39 cellular contexts compared by ENCODE assay signal in genomic region chr1:51527144-51527543, GRCh38.
"Had no signal": no experiment of that assay in that cellular context is flagged by ENCODE, and none has a peak within 500 bp of the region (broad histone marks: within the 10 kb centered on the region; RNA-seq: fewer than 3 reads in every experiment).

No MANE protein-coding gene starts in this region.

- H3K36me3 Mint-ChIP-seq: activated naive CD4-positive, alpha-beta T cell treated with anti-CD3 and anti-CD28 coated beads, Interleukin-2, amount 50 U/mL, for 24 hours; activated naive CD4-positive, alpha-beta T cell treated with anti-CD3 and anti-CD28 coated beads, Interleukin-2, amount 50 U/mL, for 72 hours; activated naive CD8-positive, alpha-beta T cell; activated naive CD8-positive, alpha-beta T cell treated with anti-CD3 and anti-CD28 coated beads for 36 hours; brain had no signal

- ATAC-seq: activated naive CD4-positive, alpha-beta T cell treated with anti-CD3 and anti-CD28 coated beads, Interleukin-2, amount 50 U/mL, for 72 hours; activated naive CD8-positive, alpha-beta T cell treated with anti-CD3 and anti-CD28 coated beads, Interleukin-2, amount 50 U/mL, for 24 hours; activated T-cell treated with anti-CD3 and anti-CD28 coated beads, Interleukin-2, amount 50 U/mL, for 4 hours; activated T-cell treated with anti-CD3 and anti-CD28 coated beads, Interleukin-2, amount 50 U/mL, for 72 hours; activated T-helper 17 cell treated with anti-CD3 and anti-CD28 coated beads, Interleukin-2, amount 50 U/mL, for 72 hours; body of pancreas had no signal

- H3K27me3 ChIP-seq: adrenal gland, ascending aorta, body of pancreas, brain microvascular endothelial cell, breast epithelium, cardiac muscle cell had no signal

- H3K9me3 ChIP-seq: adrenal gland, ascending aorta, body of pancreas, breast epithelium had no signal

- FAIRE-seq: astrocyte, bronchial epithelial cell had no signal

- H3K9me3 Mint-ChIP-seq: activated naive CD4-positive, alpha-beta T cell treated with anti-CD3 and anti-CD28 coated beads for 36 hours; activated naive CD4-positive, alpha-beta T cell treated with anti-CD3 and anti-CD28 coated beads, Interleukin-2, amount 10 ng/mL, durations not matched to agents 7 days and 5 days; activated naive CD4-positive, alpha-beta T cell treated with anti-CD3 and anti-CD28 coated beads, Interleukin-2, amount 50 U/mL, for 24 hours; activated naive CD4-positive, alpha-beta T cell treated with anti-CD3 and anti-CD28 coated beads, Interleukin-2, amount 50 U/mL, for 72 hours; activated naive CD8-positive, alpha-beta T cell treated with anti-CD3 and anti-CD28 coated beads for 36 hours; activated naive CD8-positive, alpha-beta T cell treated with anti-CD3 and anti-CD28 coated beads, Interleukin-2, amount 10 ng/mL, durations not matched to agents 7 days and 5 days; activated naive CD8-positive, alpha-beta T cell treated with anti-CD3 and anti-CD28 coated beads, Interleukin-2, amount 50 U/mL, for 24 hours; activated T-cell treated with anti-CD3 and anti-CD28 coated beads, Interleukin-2, amount 50 U/mL, for 24 hours; activated T-cell treated with anti-CD3 and anti-CD28 coated beads, Interleukin-2, amount 50 U/mL, for 4 hours; activated T-cell treated with anti-CD3 and anti-CD28 coated beads, Interleukin-2, amount 50 U/mL, for 72 hours; activated T-helper 1 cell treated with anti-CD3 and anti-CD28 coated beads, Interleukin-12 subunit alpha, Interleukin-12 subunit beta, Interleukin-2, Interleukin-4 antibody, amounts not matched to agents 30 ng/mL and 10 ng/mL and 1 ng/mL, durations not matched to agents 14 hours and 24 hours and 36 hours; activated T-helper 17 cell treated with anti-CD3 and anti-CD28 coated beads, Interleukin-2, amount 50 U/mL, for 72 hours; activated T-helper 2 cell treated with anti-CD3 and anti-CD28 coated beads, Interferon-gamma antibody, Interleukin-2, Interleukin-4, amounts not matched to agents 10 μg/mL and 5 μg/mL and 100 μg/mL, durations not matched to agents 14 hours and 24 hours and 36 hours; brain; central memory CD8-positive, alpha-beta T cell had no signal

- H3K27me3 Mint-ChIP-seq: activated naive CD4-positive, alpha-beta T cell treated with anti-CD3 and anti-CD28 coated beads, Interleukin-2, amount 10 ng/mL, durations not matched to agents 7 days and 5 days; activated naive CD4-positive, alpha-beta T cell treated with anti-CD3 and anti-CD28 coated beads, Interleukin-2, amount 50 U/mL, for 24 hours; activated naive CD8-positive, alpha-beta T cell; activated naive CD8-positive, alpha-beta T cell treated with anti-CD3 and anti-CD28 coated beads for 36 hours; activated naive CD8-positive, alpha-beta T cell treated with anti-CD3 and anti-CD28 coated beads, Interleukin-2, amount 10 ng/mL, durations not matched to agents 7 days and 5 days; activated naive CD8-positive, alpha-beta T cell treated with anti-CD3 and anti-CD28 coated beads, Interleukin-2, amount 50 U/mL, for 24 hours; activated T-cell treated with anti-CD3 and anti-CD28 coated beads, Interleukin-2, amount 50 U/mL, for 24 hours; activated T-helper 17 cell treated with anti-CD3 and anti-CD28 coated beads, Interleukin-2, amount 50 U/mL, for 72 hours; brain; central memory CD8-positive, alpha-beta T cell had no signal

- H3K36me3 ChIP-seq: adrenal gland, ascending aorta, brain microvascular endothelial cell, breast epithelium, cardiac muscle cell had no signal

- H3K4me3 Mint-ChIP-seq: activated naive CD4-positive, alpha-beta T cell treated with anti-CD3 and anti-CD28 coated beads for 36 hours; activated naive CD4-positive, alpha-beta T cell treated with anti-CD3 and anti-CD28 coated beads, Interleukin-2, amount 10 ng/mL, durations not matched to agents 7 days and 5 days; activated naive CD4-positive, alpha-beta T cell treated with anti-CD3 and anti-CD28 coated beads, Interleukin-2, amount 50 U/mL, for 24 hours; activated naive CD8-positive, alpha-beta T cell; activated naive CD8-positive, alpha-beta T cell treated with anti-CD3 and anti-CD28 coated beads for 36 hours; activated naive CD8-positive, alpha-beta T cell treated with anti-CD3 and anti-CD28 coated beads, Interleukin-2, amount 10 ng/mL, durations not matched to agents 7 days and 5 days; activated naive CD8-positive, alpha-beta T cell treated with anti-CD3 and anti-CD28 coated beads, Interleukin-2, amount 50 U/mL, for 24 hours; activated T-cell treated with anti-CD3 and anti-CD28 coated beads, Interleukin-2, amount 50 U/mL, for 24 hours; activated T-cell treated with anti-CD3 and anti-CD28 coated beads, Interleukin-2, amount 50 U/mL, for 4 hours; activated T-cell treated with anti-CD3 and anti-CD28 coated beads, Interleukin-2, amount 50 U/mL, for 72 hours; activated T-helper 1 cell treated with anti-CD3 and anti-CD28 coated beads, Interleukin-12 subunit alpha, Interleukin-12 subunit beta, Interleukin-2, Interleukin-4 antibody, amounts not matched to agents 30 ng/mL and 10 ng/mL and 1 ng/mL, durations not matched to agents 14 hours and 24 hours and 36 hours; activated T-helper 17 cell treated with anti-CD3 and anti-CD28 coated beads, Interleukin-2, amount 50 U/mL, for 72 hours; brain; central memory CD8-positive, alpha-beta T cell had no signal

- H3K4me1 ChIP-seq: adrenal gland, ascending aorta, body of pancreas, breast epithelium had no signal

- H3K4me1 Mint-ChIP-seq: activated naive CD4-positive, alpha-beta T cell treated with anti-CD3 and anti-CD28 coated beads, Interleukin-2, amount 10 ng/mL, durations not matched to agents 7 days and 5 days; activated naive CD4-positive, alpha-beta T cell treated with anti-CD3 and anti-CD28 coated beads, Interleukin-2, amount 50 U/mL, for 24 hours; activated naive CD8-positive, alpha-beta T cell treated with anti-CD3 and anti-CD28 coated beads for 36 hours; activated naive CD8-positive, alpha-beta T cell treated with anti-CD3 and anti-CD28 coated beads, Interleukin-2, amount 10 ng/mL, durations not matched to agents 7 days and 5 days; activated naive CD8-positive, alpha-beta T cell treated with anti-CD3 and anti-CD28 coated beads, Interleukin-2, amount 50 U/mL, for 24 hours; activated T-helper 17 cell treated with anti-CD3 and anti-CD28 coated beads, Interleukin-2, amount 50 U/mL, for 72 hours; central memory CD8-positive, alpha-beta T cell had no signal

- H3K27ac ChIP-seq: adrenal gland, ascending aorta, body of pancreas, brain microvascular endothelial cell, breast epithelium, cardiac muscle cell had no signal

- H3K27ac Mint-ChIP-seq: activated naive CD4-positive, alpha-beta T cell treated with anti-CD3 and anti-CD28 coated beads for 36 hours; activated naive CD4-positive, alpha-beta T cell treated with anti-CD3 and anti-CD28 coated beads, Interleukin-2, amount 10 ng/mL, durations not matched to agents 7 days and 5 days; activated naive CD4-positive, alpha-beta T cell treated with anti-CD3 and anti-CD28 coated beads, Interleukin-2, amount 50 U/mL, for 24 hours; activated naive CD4-positive, alpha-beta T cell treated with anti-CD3 and anti-CD28 coated beads, Interleukin-2, amount 50 U/mL, for 72 hours; activated naive CD8-positive, alpha-beta T cell; activated naive CD8-positive, alpha-beta T cell treated with anti-CD3 and anti-CD28 coated beads for 36 hours; activated naive CD8-positive, alpha-beta T cell treated with anti-CD3 and anti-CD28 coated beads, Interleukin-2, amount 10 ng/mL, durations not matched to agents 7 days and 5 days; activated naive CD8-positive, alpha-beta T cell treated with anti-CD3 and anti-CD28 coated beads, Interleukin-2, amount 50 U/mL, for 24 hours; activated T-cell treated with anti-CD3 and anti-CD28 coated beads, Interleukin-2, amount 50 U/mL, for 24 hours; activated T-cell treated with anti-CD3 and anti-CD28 coated beads, Interleukin-2, amount 50 U/mL, for 72 hours; activated T-helper 1 cell treated with anti-CD3 and anti-CD28 coated beads, Interleukin-12 subunit alpha, Interleukin-12 subunit beta, Interleukin-2, Interleukin-4 antibody, amounts not matched to agents 30 ng/mL and 10 ng/mL and 1 ng/mL, durations not matched to agents 14 hours and 24 hours and 36 hours; activated T-helper 17 cell treated with anti-CD3 and anti-CD28 coated beads, Interleukin-2, amount 50 U/mL, for 72 hours; activated T-helper 2 cell treated with anti-CD3 and anti-CD28 coated beads, Interferon-gamma antibody, Interleukin-2, Interleukin-4, amounts not matched to agents 10 μg/mL and 5 μg/mL and 100 μg/mL, durations not matched to agents 14 hours and 24 hours and 36 hours; brain had no signal

- DNase-seq: activated effector memory CD4-positive, alpha-beta T cell treated with anti-CD3 and anti-CD28 coated beads, Interleukin-2, amount 50 U/mL, for 16 hours; activated effector memory CD4-positive, alpha-beta T cell treated with Interleukin-2 at 50 U/mL for 16 hours; activated gamma-delta T cell; activated gamma-delta T cell treated with Interleukin-2 at 50 U/mL for 16 hours; activated naive CD4-positive, alpha-beta T cell; activated naive CD4-positive, alpha-beta T cell treated with anti-CD3 and anti-CD28 coated beads for 36 hours; activated naive CD4-positive, alpha-beta T cell treated with anti-CD3 and anti-CD28 coated beads, Interleukin-2, amount 10 ng/mL, durations not matched to agents 7 days and 5 days; activated naive CD4-positive, alpha-beta T cell treated with anti-CD3 and anti-CD28 coated beads, Interleukin-2, amount 50 U/mL, for 16 hours; activated naive CD4-positive, alpha-beta T cell treated with Interleukin-2 at 50 U/mL for 16 hours; activated naive CD8-positive, alpha-beta T cell treated with anti-CD3 and anti-CD28 coated beads for 36 hours; activated naive CD8-positive, alpha-beta T cell treated with anti-CD3 and anti-CD28 coated beads, Interleukin-2, amount 10 ng/mL, durations not matched to agents 7 days and 5 days; activated naive CD8-positive, alpha-beta T cell treated with anti-CD3 and anti-CD28 coated beads, Interleukin-2, amount 50 U/mL, for 24 hours; activated T-cell treated with anti-CD3 and anti-CD28 coated beads, Interleukin-2, amount 50 U/mL, for 24 hours; activated T-cell treated with anti-CD3 and anti-CD28 coated beads, Interleukin-2, amount 50 U/mL, for 4 hours; activated T-cell treated with anti-CD3 and anti-CD28 coated beads, Interleukin-2, amount 50 U/mL, for 48 hours; activated T-cell treated with anti-CD3 and anti-CD28 coated beads, Interleukin-2, amount 50 U/mL, for 72 hours; adrenal gland; amniotic stem cell; amygdala; anterior cingulate cortex; aorta; body of pancreas; brain microvascular endothelial cell; caudate nucleus; central memory CD4-positive, alpha-beta T cell; cerebellar nuclear complex had no signal

- H3K4me3 ChIP-seq: adrenal gland, ascending aorta, body of pancreas, breast epithelium, cardiac muscle cell had no signal
